11 cellular contexts compared by ENCODE assay signal in the genomic region with DNA sequence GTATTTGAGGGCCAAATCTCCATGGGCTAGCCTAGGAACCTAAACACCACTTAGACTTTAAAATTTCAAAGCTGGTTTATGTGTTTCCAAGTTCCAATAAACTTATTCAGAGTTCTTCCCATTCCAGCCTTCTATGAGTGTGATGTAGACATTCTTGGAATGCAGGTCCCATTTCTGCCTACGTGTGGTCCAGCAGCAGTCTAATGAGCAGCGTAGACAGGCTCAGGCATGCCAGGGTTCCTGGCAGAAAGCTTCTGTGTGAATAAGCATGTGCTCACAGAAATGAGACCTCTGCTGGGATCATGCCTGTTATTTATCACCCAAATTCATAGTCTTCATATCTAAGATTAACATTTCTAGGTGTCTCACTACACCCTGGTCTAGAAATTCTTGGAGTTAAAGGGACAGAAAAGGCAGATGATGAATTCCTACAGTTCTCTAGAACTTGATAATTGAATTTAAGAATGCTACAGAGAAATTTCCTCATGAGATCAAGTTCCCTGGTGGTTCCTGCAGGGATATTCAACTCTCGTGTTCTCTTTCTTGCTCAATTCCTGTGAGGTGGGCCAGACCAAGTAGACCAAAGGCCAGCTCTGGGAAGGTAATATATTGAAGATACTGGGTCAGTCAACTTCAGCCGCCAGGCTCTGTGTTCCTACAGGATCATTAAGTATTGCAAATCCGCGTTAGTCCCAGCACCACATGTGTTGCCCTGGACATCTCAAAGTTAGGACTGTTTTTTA. TPM values are rescaled to one million over a fixed set of nuclear protein-coding genes. Genes with fewer than 3 reads are reported as not detected.
DNase-seq lines count a peak whose midpoint lies in the region; ATAC-seq and TF ChIP-seq lines count a peak whose summit lies in the region.
"Had no signal": no experiment of that assay in that cellular context is flagged by ENCODE, and none has a peak within 500 bp of the region (broad histone marks: within the 10 kb centered on the region; RNA-seq: fewer than 3 reads in every experiment).

No MANE protein-coding gene starts in this region.

- H3K4me3 ChIP-seq in HFF-Myc (replicated peaks; ENCODE audit: low read depth, low read length), result no peak overlapping the region
- no peak overlapping the region for H3K4me3 ChIP-seq in thoracic aorta

- peak overlapping the region; percentile 61 to 79 for H3K27ac ChIP-seq in thoracic aorta

- peak overlapping the region; percentile 69 for H3K27ac Mint-ChIP-seq in activated T-helper 17 cell treated with anti-CD3 and anti-CD28 coated beads, Interleukin-2, amount 50 U/mL, for 72 hours
- H3K27ac Mint-ChIP-seq: activated naive CD8-positive, alpha-beta T cell had no signal

- H3K36me3 Mint-ChIP-seq in activated T-helper 17 cell treated with anti-CD3 and anti-CD28 coated beads, Interleukin-2, amount 50 U/mL, for 72 hours (ENCODE audit: low read depth), result peaks cover 59% of the 10 kb centered on the region

- no peaks in the 10 kb centered on the region for H3K27me3 Mint-ChIP-seq in activated T-helper 17 cell treated with anti-CD3 and anti-CD28 coated beads, Interleukin-2, amount 50 U/mL, for 72 hours
- H3K27me3 Mint-ChIP-seq: activated naive CD8-positive, alpha-beta T cell had no signal

- H3K4me1 Mint-ChIP-seq in activated T-helper 17 cell treated with anti-CD3 and anti-CD28 coated beads, Interleukin-2, amount 50 U/mL, for 72 hours, result peaks cover 26% of the 10 kb centered on the region

- no peaks in the 10 kb centered on the region for H3K9me3 ChIP-seq in thoracic aorta

- H3K9me3 Mint-ChIP-seq in activated T-helper 17 cell treated with anti-CD3 and anti-CD28 coated beads, Interleukin-2, amount 50 U/mL, for 72 hours, result no peaks in the 10 kb centered on the region

- H3K4me3 Mint-ChIP-seq in activated T-helper 17 cell treated with anti-CD3 and anti-CD28 coated beads, Interleukin-2, amount 50 U/mL, for 72 hours, result no peak overlapping the region
- H3K4me3 Mint-ChIP-seq: activated naive CD8-positive, alpha-beta T cell; nephron progenitor cell had no signal

- H3K27me3 ChIP-seq in thoracic aorta (replicated peaks; ENCODE audit: insufficient read depth), result no peaks in the 10 kb centered on the region

- peaks cover 29 to 51% of the 10 kb centered on the region in 2 donors for H3K4me1 ChIP-seq in thoracic aorta (ENCODE audit: control insufficient read depth in 1 of 2, low read depth in 2 of 2)

- H3K36me3 ChIP-seq in thoracic aorta, result no peaks in the 10 kb centered on the region

- TF ChIP-seq CTCF in HFF-Myc (IDR thresholded peaks at IDR 0.05; ENCODE audit: low read depth, low read length, missing control alignments) (no peak), thoracic aorta (IDR thresholded peaks at IDR 0.05) (peak; percentile 22)

- DNase-seq in HFF-Myc (ENCODE audit: extremely low read depth, low read depth) (peak; percentile 35), glomerular visceral epithelial cell (ENCODE audit: extremely low spot score) (peak; percentile 81), thoracic aorta (ENCODE audit: low spot score) (peak; percentile 51), NCI-H187 (lab: John Stamatoyannopoulos, UW) (no peak), D341Med (ENCODE audit: low spot score) (no peak), globus pallidus (ENCODE audit: low spot score) (no peak)
- DNase-seq: head of caudate nucleus, nephron progenitor cell had no signal

- no peak for ATAC-seq in activated T-helper 17 cell treated with anti-CD3 and anti-CD28 coated beads, Interleukin-2, amount 50 U/mL, for 72 hours (replicated peaks)
- ATAC-seq in thoracic aorta (ENCODE audit: insufficient number of reproducible peaks, low FRiP score, low read depth) (peak; percentile 76), GM18498 (IDR thresholded peaks at IDR 0.05; ENCODE audit: unreplicated experiment) (no peak)

RNA-seq across cellular contexts. Expression of a gene that starts 17.6 kb away (rescaled TPM):
- 10 to 100 TPM; 19.3 to 24.6 TPM for total RNA-seq in activated T-helper 17 cell treated with anti-CD3 and anti-CD28 coated beads, Interleukin-2, amount 50 U/mL, for 72 hours
- total RNA-seq in thoracic aorta, result 10 to 100 TPM; 31.3 to 40.2 TPM

RNA-seq across cellular contexts. Expression of a gene that starts 34.5 kb away (rescaled TPM):
- 10 to 100 TPM; 59.5 to 61.4 TPM for total RNA-seq in activated T-helper 17 cell treated with anti-CD3 and anti-CD28 coated beads, Interleukin-2, amount 50 U/mL, for 72 hours
- total RNA-seq in thoracic aorta, result 10 to 100 TPM; 38.4 to 76.8 TPM

RNA-seq across cellular contexts. Expression of a gene that starts 37.3 kb away (rescaled TPM):
- total RNA-seq in activated T-helper 17 cell treated with anti-CD3 and anti-CD28 coated beads, Interleukin-2, amount 50 U/mL, for 72 hours, result not detected
- total RNA-seq in thoracic aorta, result not detected

RNA-seq across cellular contexts. Expression of a gene that starts 54.8 kb away (rescaled TPM):
- under 1 TPM; 0.09 to 0.34 TPM for total RNA-seq in activated T-helper 17 cell treated with anti-CD3 and anti-CD28 coated beads, Interleukin-2, amount 50 U/mL, for 72 hours
- 1 to 10 TPM; 2.3 to 4.1 TPM for total RNA-seq in thoracic aorta

Comparison
In these comparisons a context has a peak if more than half of its experiments do, and no peak if none do; other contexts are left out.
1. DNase-seq: peak in HFF-Myc (single experiment), glomerular visceral epithelial cell (single experiment) and thoracic aorta (single experiment); none in NCI-H187 (0 of 2), D341Med (single experiment) and globus pallidus (single experiment).